Comparison of ENCODE assay signal across 1 cellular context in the genomic region with DNA sequence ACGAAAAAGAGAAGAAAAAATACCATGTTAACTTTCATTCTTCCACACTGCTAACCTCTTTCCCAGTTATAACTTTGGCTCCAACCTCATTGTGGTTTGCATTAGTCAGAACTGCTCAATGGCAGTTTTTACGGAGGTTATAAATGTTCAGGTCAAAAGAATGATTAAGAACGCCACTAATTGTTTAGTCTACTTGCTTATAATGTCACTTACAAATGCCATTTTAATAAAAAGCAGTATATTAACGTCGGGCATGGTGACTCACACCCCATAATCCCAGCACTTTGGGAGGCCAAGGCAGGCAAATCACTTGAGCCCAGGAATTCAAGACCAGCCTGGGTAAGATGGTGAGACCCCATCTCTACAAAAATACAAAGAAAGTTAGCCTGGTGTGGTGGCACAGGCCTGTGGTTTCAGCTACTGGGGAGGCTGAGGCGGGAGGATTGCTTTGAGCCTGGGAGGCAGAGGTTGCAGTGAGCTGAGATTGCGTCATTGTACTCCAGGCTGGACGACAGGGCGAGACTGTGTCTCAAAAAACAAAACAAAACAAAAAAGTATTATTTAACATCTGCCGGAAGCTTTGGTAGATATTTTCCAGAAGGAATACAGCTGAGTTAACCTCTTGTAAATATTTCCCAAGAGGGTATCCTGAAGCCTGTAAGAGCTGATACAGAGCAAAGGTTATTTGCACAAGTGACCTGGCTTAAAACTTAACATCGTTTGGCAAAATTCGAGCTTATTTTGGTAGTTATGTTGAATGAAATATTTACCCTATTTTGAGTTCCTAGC.
TF ChIP-seq lines count a peak whose summit lies in the region.

No MANE protein-coding gene starts in this region.

TF ChIP-seq in A549, 52 proteins besides CTCF, POLR2A, EP300 and RAD21 (continued from another document):
- TF ChIP-seq, protein P1, sequence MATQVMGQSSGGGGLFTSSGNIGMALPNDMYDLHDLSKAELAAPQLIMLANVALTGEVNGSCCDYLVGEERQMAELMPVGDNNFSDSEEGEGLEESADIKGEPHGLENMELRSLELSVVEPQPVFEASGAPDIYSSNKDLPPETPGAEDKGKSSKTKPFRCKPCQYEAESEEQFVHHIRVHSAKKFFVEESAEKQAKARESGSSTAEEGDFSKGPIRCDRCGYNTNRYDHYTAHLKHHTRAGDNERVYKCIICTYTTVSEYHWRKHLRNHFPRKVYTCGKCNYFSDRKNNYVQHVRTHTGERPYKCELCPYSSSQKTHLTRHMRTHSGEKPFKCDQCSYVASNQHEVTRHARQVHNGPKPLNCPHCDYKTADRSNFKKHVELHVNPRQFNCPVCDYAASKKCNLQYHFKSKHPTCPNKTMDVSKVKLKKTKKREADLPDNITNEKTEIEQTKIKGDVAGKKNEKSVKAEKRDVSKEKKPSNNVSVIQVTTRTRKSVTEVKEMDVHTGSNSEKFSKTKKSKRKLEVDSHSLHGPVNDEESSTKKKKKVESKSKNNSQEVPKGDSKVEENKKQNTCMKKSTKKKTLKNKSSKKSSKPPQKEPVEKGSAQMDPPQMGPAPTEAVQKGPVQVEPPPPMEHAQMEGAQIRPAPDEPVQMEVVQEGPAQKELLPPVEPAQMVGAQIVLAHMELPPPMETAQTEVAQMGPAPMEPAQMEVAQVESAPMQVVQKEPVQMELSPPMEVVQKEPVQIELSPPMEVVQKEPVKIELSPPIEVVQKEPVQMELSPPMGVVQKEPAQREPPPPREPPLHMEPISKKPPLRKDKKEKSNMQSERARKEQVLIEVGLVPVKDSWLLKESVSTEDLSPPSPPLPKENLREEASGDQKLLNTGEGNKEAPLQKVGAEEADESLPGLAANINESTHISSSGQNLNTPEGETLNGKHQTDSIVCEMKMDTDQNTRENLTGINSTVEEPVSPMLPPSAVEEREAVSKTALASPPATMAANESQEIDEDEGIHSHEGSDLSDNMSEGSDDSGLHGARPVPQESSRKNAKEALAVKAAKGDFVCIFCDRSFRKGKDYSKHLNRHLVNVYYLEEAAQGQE (IDR thresholded peaks at IDR 0.05) = no peak
- TF ChIP-seq HDAC2 (IDR thresholded peaks at IDR 0.05) = no peak
- TF ChIP-seq PHF8 (IDR thresholded peaks at IDR 0.05; ENCODE audit: borderline replicate concordance, low read depth) = no peak
- TF ChIP-seq HOXB13 (CRISPR knock-in tag; IDR thresholded peaks at IDR 0.05; ENCODE audit: low read depth) = no peak
- TF ChIP-seq KDM5A (IDR thresholded peaks at IDR 0.05) = no peak
- no peak for TF ChIP-seq POLR2AphosphoS2 (conservative IDR thresholded peaks at IDR 0.05; ENCODE audit: low read length)
